In genomic region chr4:190064806-190065205, GRCh38 we compare ENCODE assay signal across 6 cellular contexts. TPM values are rescaled to one million over a fixed set of nuclear protein-coding genes. Genes with fewer than 3 reads are reported as not detected.
"Had no signal": no experiment of that assay in that cellular context is flagged by ENCODE, and none has a peak within 500 bp of the region (broad histone marks: within the 10 kb centered on the region; RNA-seq: fewer than 3 reads in every experiment).

No MANE protein-coding gene starts in this region.

RNA-seq across cellular contexts. Expression of gene DBET, which starts 0.5 kb away (rescaled TPM):
- total RNA-seq: GM23248, H1, H9, HT-29, IMR-90, K562 had no signal
- polyA plus RNA-seq: GM23248, H1, IMR-90, K562 had no signal

RNA-seq across cellular contexts. Expression of gene FRG2, which starts 37.8 kb away (rescaled TPM):
- total RNA-seq: GM23248, H1, H9, HT-29, IMR-90 had no signal
- polyA plus RNA-seq: H1, IMR-90 had no signal
